ENCODE assay signal across 19 cellular contexts in the genomic region with DNA sequence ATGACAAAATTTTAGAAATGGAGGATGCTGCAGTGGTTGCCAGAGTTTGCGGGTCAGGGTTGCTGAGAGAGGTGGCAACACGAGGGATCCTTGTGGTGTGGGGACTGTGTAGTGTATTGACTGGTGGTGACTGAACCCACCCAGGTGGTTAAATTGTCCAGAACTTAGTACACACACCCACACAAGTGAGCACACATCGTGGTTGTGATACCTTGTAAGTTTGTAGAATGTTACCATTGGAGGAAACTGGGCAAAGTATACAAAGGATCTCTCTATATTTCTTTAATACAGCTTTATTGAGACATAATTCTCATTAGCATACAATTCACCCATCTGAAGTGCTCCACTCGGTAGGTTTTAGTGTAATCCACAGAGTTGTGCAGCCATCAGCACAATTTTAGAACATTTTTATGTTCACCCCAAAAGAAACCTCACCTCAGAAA. TPM values are rescaled to one million over a fixed set of nuclear protein-coding genes. Genes with fewer than 3 reads are reported as not detected.
A peak's percentile ranks its signal among the peaks of the same experiment; 100 is the strongest.
DNase-seq lines count a peak whose midpoint lies in the region; ATAC-seq, FAIRE-seq and TF ChIP-seq lines count a peak whose summit lies in the region.
"Had no signal": no experiment of that assay in that cellular context is flagged by ENCODE, and none has a peak within 500 bp of the region (broad histone marks: within the 10 kb centered on the region; RNA-seq: fewer than 3 reads in every experiment).

No MANE protein-coding gene starts in this region.

- peaks cover 64% of the 10 kb centered on the region for H3K36me3 Mint-ChIP-seq in activated T-helper 1 cell treated with anti-CD3 and anti-CD28 coated beads, Interleukin-12 subunit alpha, Interleukin-12 subunit beta, Interleukin-2, Interleukin-4 antibody, amounts not matched to agents 30 ng/mL and 10 ng/mL and 1 ng/mL, durations not matched to agents 14 hours and 24 hours and 36 hours (ENCODE audit: low read depth)
- peaks cover 10% of the 10 kb centered on the region for H3K36me3 Mint-ChIP-seq in natural killer cell

- peak overlapping the region; percentile 51 for H3K27ac ChIP-seq in GM23248
- H3K27ac ChIP-seq: ascending aorta; BLaER1 treated with 17β-estradiol and CSF1 and Interleukin-3, amounts not matched to agents 10 nM and 100 nM; SJCRH30; thoracic aorta had no signal

- H3K4me1 Mint-ChIP-seq in activated T-helper 1 cell treated with anti-CD3 and anti-CD28 coated beads, Interleukin-12 subunit alpha, Interleukin-12 subunit beta, Interleukin-2, Interleukin-4 antibody, amounts not matched to agents 30 ng/mL and 10 ng/mL and 1 ng/mL, durations not matched to agents 14 hours and 24 hours and 36 hours (ENCODE audit: low read depth), result peaks cover 63% of the 10 kb centered on the region
- peaks cover 61 to 68% of the 10 kb centered on the region in 2 donors for H3K4me1 Mint-ChIP-seq in natural killer cell

- no peak for TF ChIP-seq POLR2A in GM12892 (IDR thresholded peaks at IDR 0.05; ENCODE audit: low read depth, low read length)

- H3K9me2 ChIP-seq in GM23248 (ENCODE audit: insufficient read depth), result no peaks in the 10 kb centered on the region

- in situ Hi-C loops in GM23248 (cut with MboI), result loop anchor here (10.0 kb wide), 1 partner anchor 61 kb away; no protein-coding TSS in a partner anchor

- peaks cover 67% of the 10 kb centered on the region for H3F3A ChIP-seq in GM23248 (ENCODE audit: insufficient read depth)

- no peak overlapping the region for H3K4me3 ChIP-seq in GM23248
- H3K4me3 ChIP-seq: ascending aorta; BLaER1 treated with 17β-estradiol and CSF1 and Interleukin-3, amounts not matched to agents 10 nM and 100 nM; SJCRH30; thoracic aorta had no signal

- intact Hi-C loops in activated T-helper 1 cell treated with anti-CD3 and anti-CD28 coated beads, Interleukin-12 subunit alpha, Interleukin-12 subunit beta, Interleukin-2, Interleukin-4 antibody, amounts not matched to agents 30 ng/mL and 10 ng/mL and 1 ng/mL, durations not matched to agents 14 hours and 24 hours and 36 hours (cut with micrococcal nuclease), result loop anchor here (2.0 to 10.0 kb wide), 4 partner anchors 61 to 291 kb away; a partner anchor contains a TSS
- intact Hi-C loops in natural killer cell (cut with micrococcal nuclease), result loop anchor here (10.0 kb wide), 1 partner anchor 139 kb away; no protein-coding TSS in a partner anchor

- H3K9ac ChIP-seq in GM23248, result peak overlapping the region; percentile 34; the same call in 1 of the 2 replicates
- H3K9ac ChIP-seq: BLaER1 treated with 17β-estradiol and CSF1 and Interleukin-3, amounts not matched to agents 10 nM and 100 nM had no signal

- H3K9me3 Mint-ChIP-seq in activated T-helper 1 cell treated with anti-CD3 and anti-CD28 coated beads, Interleukin-12 subunit alpha, Interleukin-12 subunit beta, Interleukin-2, Interleukin-4 antibody, amounts not matched to agents 30 ng/mL and 10 ng/mL and 1 ng/mL, durations not matched to agents 14 hours and 24 hours and 36 hours, result peaks cover 9% of the 10 kb centered on the region
- peaks cover 0 to 6% of the 10 kb centered on the region in 2 donors for H3K9me3 Mint-ChIP-seq in natural killer cell

- no peak overlapping the region for H3K4me2 ChIP-seq in GM23248 (ENCODE audit: unreplicated experiment)
- H3K4me2 ChIP-seq: BLaER1 treated with 17β-estradiol and CSF1 and Interleukin-3, amounts not matched to agents 10 nM and 100 nM had no signal

- no peaks in the 10 kb centered on the region for H3K27me3 ChIP-seq in GM23248 (replicated peaks; ENCODE audit: insufficient read depth)
- H3K27me3 ChIP-seq: ascending aorta; BLaER1 treated with 17β-estradiol and CSF1 and Interleukin-3, amounts not matched to agents 10 nM and 100 nM; SJCRH30 had no signal

- H4K20me1 ChIP-seq in GM23248 (ENCODE audit: insufficient read depth), result no peaks in the 10 kb centered on the region

- H3K4me3 Mint-ChIP-seq in activated T-helper 1 cell treated with anti-CD3 and anti-CD28 coated beads, Interleukin-12 subunit alpha, Interleukin-12 subunit beta, Interleukin-2, Interleukin-4 antibody, amounts not matched to agents 30 ng/mL and 10 ng/mL and 1 ng/mL, durations not matched to agents 14 hours and 24 hours and 36 hours, result no peak overlapping the region
- H3K4me3 Mint-ChIP-seq in natural killer cell, result peak overlapping the region; percentile 89
- H3K4me3 Mint-ChIP-seq: naive B cell had no signal

- 75 to 81% methylated on average over 4 of the region's 4 CpGs for WGBS in GM23248 (ENCODE audit: low coverage in 1 of 2, low lambda C conversion rate in 2 of 2, missing lambda C conversion rate in 2 of 2), 2 experiments

- no peak overlapping the region for H2AFZ ChIP-seq in GM23248

- peak overlapping the region; percentile 67 for H3K27ac Mint-ChIP-seq in activated T-helper 1 cell treated with anti-CD3 and anti-CD28 coated beads, Interleukin-12 subunit alpha, Interleukin-12 subunit beta, Interleukin-2, Interleukin-4 antibody, amounts not matched to agents 30 ng/mL and 10 ng/mL and 1 ng/mL, durations not matched to agents 14 hours and 24 hours and 36 hours
- peak overlapping the region; percentile 94 to 95 for H3K27ac Mint-ChIP-seq in natural killer cell

- DNase-seq in activated CD4-positive, alpha-beta T cell treated with anti-CD3 and anti-CD28 coated beads for 48 hours, result peak; percentile 39
- no peak for DNase-seq in activated CD4-positive, alpha-beta T cell treated with anti-CD3 and anti-CD28 coated beads for 4 hours
- no peak for DNase-seq in GM23248
- DNase-seq in activated T-helper 1 cell treated with anti-CD3 and anti-CD28 coated beads, Interleukin-12 subunit alpha, Interleukin-12 subunit beta, Interleukin-2, Interleukin-4 antibody, amounts not matched to agents 30 ng/mL and 10 ng/mL and 1 ng/mL, durations not matched to agents 14 hours and 24 hours and 36 hours (ENCODE audit: low spot score), result no peak
- DNase-seq in natural killer cell, result no peak
- DNase-seq in GM12892 (ENCODE audit: insufficient read length), result no peak
- DNase-seq: activated CD4-positive, CD25-positive, alpha-beta regulatory T cell treated with anti-CD3 and anti-CD28 coated beads, Interleukin-2, amount 50 U/mL, for 72 hours; stimulated activated CD4-positive, alpha-beta T cell treated with anti-CD3 and anti-CD28 coated beads, Interleukin-4, amount 100 ng/mL, for 24 hours had no signal

- peaks cover 51% of the 10 kb centered on the region for H3K36me3 ChIP-seq in GM23248 (ENCODE audit: low read depth)

- H3K79me2 ChIP-seq in GM23248 (ENCODE audit: insufficient read depth), result peaks cover 71% of the 10 kb centered on the region

- peaks cover 39% of the 10 kb centered on the region for H3K4me1 ChIP-seq in GM23248 (ENCODE audit: insufficient read depth)
- H3K4me1 ChIP-seq: SJCRH30 had no signal

- FAIRE-seq in GM12892 (lab: Jason Lieb, UNC), result no peak
- FAIRE-seq: A204.1, colon, islet of Langerhans had no signal

- H3K27me3 Mint-ChIP-seq in activated T-helper 1 cell treated with anti-CD3 and anti-CD28 coated beads, Interleukin-12 subunit alpha, Interleukin-12 subunit beta, Interleukin-2, Interleukin-4 antibody, amounts not matched to agents 30 ng/mL and 10 ng/mL and 1 ng/mL, durations not matched to agents 14 hours and 24 hours and 36 hours (ENCODE audit: insufficient read depth), result no peaks in the 10 kb centered on the region
- no peaks in the 10 kb centered on the region for H3K27me3 Mint-ChIP-seq in natural killer cell (ENCODE audit: low read depth in 2 of 2)
- H3K27me3 Mint-ChIP-seq: naive B cell had no signal

- H3K9me3 ChIP-seq in GM23248 (ENCODE audit: low read depth), result no peaks in the 10 kb centered on the region
- H3K9me3 ChIP-seq: ascending aorta, thoracic aorta had no signal

- ATAC-seq in natural killer cell (peak; percentile 21 to 49 (median 48)), HG03469 (IDR thresholded peaks at IDR 0.05; ENCODE audit: unreplicated experiment) (no peak), HG03175 (IDR thresholded peaks at IDR 0.05; ENCODE audit: unreplicated experiment) (no peak)
- ATAC-seq: PC-3 had no signal

- TF ChIP-seq CTCF in natural killer cell (IDR thresholded peaks at IDR 0.05), result no peak

RNA-seq across cellular contexts. Expression of a gene that starts 56.1 kb away (rescaled TPM):
- total RNA-seq in GM23248 (2014; rRNA removed; shearing (Covaris generic)), result 40.0 and 40.2 TPM in 2 replicates
- 69.4 and 69.7 TPM in 2 replicates for polyA plus RNA-seq in GM23248 (2016; fragmentation: Nextera tagmentation; extraction: Ambion mirVana)
- 103 and 110 TPM in 2 replicates for total RNA-seq in activated T-helper 1 cell treated with anti-CD3 and anti-CD28 coated beads, Interleukin-12 subunit alpha, Interleukin-12 subunit beta, Interleukin-2, Interleukin-4 antibody, amounts not matched to agents 30 ng/mL and 10 ng/mL and 1 ng/mL, durations not matched to agents 14 hours and 24 hours and 36 hours
- total RNA-seq in natural killer cell, result 100 to 1,000 TPM; 269 to 291 (median 270) TPM
- 23.7 TPM for polyA plus RNA-seq in GM12892 (2012; ENCODE audit: missing spikeins)

Comparison
In these comparisons a context has a peak if more than half of its experiments do, and no peak if none do; other contexts are left out.
1. ATAC-seq: peak in natural killer cell (3 of 3); none in HG03469 (single experiment) and HG03175 (single experiment).